Comparison of ENCODE assay signal across 8 cellular contexts in the genomic region with DNA sequence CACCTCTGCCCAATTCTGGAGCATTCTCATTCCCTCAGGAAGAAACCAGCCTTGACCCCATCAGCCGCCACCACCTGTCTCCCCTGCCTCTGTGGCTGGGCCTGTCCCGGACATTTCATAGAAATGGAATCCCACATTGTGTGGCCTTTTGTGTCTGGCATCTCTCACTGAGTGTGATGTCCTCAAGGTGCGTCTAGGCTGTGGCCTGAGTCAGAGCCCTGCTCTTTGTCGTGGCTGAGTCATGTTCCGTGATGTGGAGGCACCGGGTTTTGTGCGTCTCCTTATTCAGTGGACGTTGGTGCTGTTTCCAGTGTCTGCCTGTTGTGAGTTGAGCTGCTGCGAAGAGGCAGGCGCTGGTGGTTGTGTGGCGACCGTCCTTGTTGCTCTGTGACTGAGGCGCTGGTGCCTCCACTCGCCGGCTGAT. TPM values are rescaled to one million over a fixed set of nuclear protein-coding genes. Genes with fewer than 3 reads are reported as not detected.
A peak's percentile ranks its signal among the peaks of the same experiment; 100 is the strongest.
DNase-seq lines count a peak whose midpoint lies in the region; ATAC-seq and TF ChIP-seq lines count a peak whose summit lies in the region.
"Had no signal": no experiment of that assay in that cellular context is flagged by ENCODE, and none has a peak within 500 bp of the region (broad histone marks: within the 10 kb centered on the region; RNA-seq: fewer than 3 reads in every experiment).

No MANE protein-coding gene starts in this region.

- peak; percentile 3; the same call in 1 of the 3 replicates for ATAC-seq in SK-N-SH treated with all-trans-retinoic acid at 6 μM for 48 hours

- DNase-seq in ELR (ENCODE audit: low read depth) (peak; percentile 89), dermis blood vessel endothelial cell (peak; percentile 70), renal cortical epithelial cell (ENCODE audit: low read depth) (peak; percentile 61), H7 (no peak), SKM-1 treated with dmso at 0.1 percent for 144 hours (lab: John Stamatoyannopoulos, UW; ENCODE audit: unreplicated experiment) (no peak), ureter (ENCODE audit: low spot score) (no peak)
- DNase-seq: Right ventricle myocardium superior had no signal

- H3K36me3 ChIP-seq in H7 (replicated peaks; ENCODE audit: control insufficient read depth, insufficient read depth, low read length) = peaks cover 3% of the 10 kb centered on the region

- no peaks in the 10 kb centered on the region for H3K27me3 ChIP-seq in H7 (ENCODE audit: control insufficient read depth, insufficient read depth, low read length)

- no peak overlapping the region for H3K4me3 ChIP-seq in H7 (ENCODE audit: insufficient read depth, low read depth, low read length)

TF ChIP-seq in SK-N-SH treated with all-trans-retinoic acid at 6 μM for 48 hours, 23 proteins besides CTCF, POLR2A, EP300 and RAD21:
- TF ChIP-seq CSDC2 (CRISPR knock-in tag; IDR thresholded peaks at IDR 0.05) (no peak), ZNF70 (CRISPR knock-in tag; IDR thresholded peaks at IDR 0.05) (no peak), PPARA (CRISPR knock-in tag; IDR thresholded peaks at IDR 0.05; ENCODE audit: borderline replicate concordance) (no peak), SNAI2 (CRISPR knock-in tag; IDR thresholded peaks at IDR 0.05) (no peak), BACH2 (CRISPR knock-in tag; IDR thresholded peaks at IDR 0.05; ENCODE audit: borderline replicate concordance) (no peak), ZC3H10 (CRISPR knock-in tag; IDR thresholded peaks at IDR 0.05) (no peak), ZFP3 (CRISPR knock-in tag; IDR thresholded peaks at IDR 0.05) (no peak)
- TF ChIP-seq, protein P1, sequence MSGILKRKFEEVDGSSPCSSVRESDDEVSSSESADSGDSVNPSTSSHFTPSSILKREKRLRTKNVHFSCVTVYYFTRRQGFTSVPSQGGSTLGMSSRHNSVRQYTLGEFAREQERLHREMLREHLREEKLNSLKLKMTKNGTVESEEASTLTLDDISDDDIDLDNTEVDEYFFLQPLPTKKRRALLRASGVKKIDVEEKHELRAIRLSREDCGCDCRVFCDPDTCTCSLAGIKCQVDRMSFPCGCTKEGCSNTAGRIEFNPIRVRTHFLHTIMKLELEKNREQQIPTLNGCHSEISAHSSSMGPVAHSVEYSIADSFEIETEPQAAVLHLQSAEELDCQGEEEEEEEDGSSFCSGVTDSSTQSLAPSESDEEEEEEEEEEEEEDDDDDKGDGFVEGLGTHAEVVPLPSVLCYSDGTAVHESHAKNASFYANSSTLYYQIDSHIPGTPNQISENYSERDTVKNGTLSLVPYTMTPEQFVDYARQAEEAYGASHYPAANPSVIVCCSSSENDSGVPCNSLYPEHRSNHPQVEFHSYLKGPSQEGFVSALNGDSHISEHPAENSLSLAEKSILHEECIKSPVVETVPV (CRISPR knock-in tag; IDR thresholded peaks at IDR 0.05) = no peak

RNA-seq across cellular contexts. Expression of gene FZR1, which starts 3.5 kb away (rescaled TPM):
- total RNA-seq in dermis blood vessel endothelial cell = 36.1 and 66.7 TPM in 2 replicates
- total RNA-seq in renal cortical epithelial cell = 45.1 and 60.3 TPM in 2 replicates
- 71.6 and 76.6 TPM in 2 replicates for total RNA-seq in H7 (2014; rRNA removed; shearing (Covaris generic))
- 58.8 TPM for total RNA-seq in ureter

RNA-seq across cellular contexts. Expression of gene DOHH, which starts 9.1 kb away (rescaled TPM):
- total RNA-seq in dermis blood vessel endothelial cell = 13.1 and 16.8 TPM in 2 replicates
- 13.5 and 21.6 TPM in 2 replicates for total RNA-seq in renal cortical epithelial cell
- 24.1 and 32.1 TPM in 2 replicates for total RNA-seq in H7 (2014; rRNA removed; shearing (Covaris generic))
- total RNA-seq in ureter = 7.1 TPM

RNA-seq across cellular contexts. Expression of gene SMIM44, which starts 26.3 kb away (rescaled TPM):
- total RNA-seq in dermis blood vessel endothelial cell (not detected in 2 replicates), renal cortical epithelial cell (2.1 TPM in 1 of 2 replicates, not detected in the other), ureter (not detected)
- not detected in 2 replicates for total RNA-seq in H7 (2014; rRNA removed; shearing (Covaris generic))
- total RNA-seq: Right ventricle myocardium superior had no signal

RNA-seq across cellular contexts. Expression of gene SMIM24, which starts 29.3 kb away (rescaled TPM):
- not detected in 2 replicates for total RNA-seq in dermis blood vessel endothelial cell
- 0.35 and 0.50 TPM in 2 replicates for total RNA-seq in renal cortical epithelial cell
- total RNA-seq in H7 (2014; rRNA removed; shearing (Covaris generic)) = 6.0 and 10.9 TPM in 2 replicates
- not detected for total RNA-seq in ureter
- total RNA-seq: Right ventricle myocardium superior had no signal

RNA-seq across cellular contexts. Expression of gene TEKTIP1, which starts 29.4 kb away (rescaled TPM):
- total RNA-seq in dermis blood vessel endothelial cell (not detected in 2 replicates), renal cortical epithelial cell (not detected in 2 replicates), ureter (6.4 TPM)
- total RNA-seq in H7 (2014; rRNA removed; shearing (Covaris generic)) = 1.6 TPM in 1 of 2 replicates, not detected in the other

Comparison
In these comparisons a context has a peak if more than half of its experiments do, and no peak if none do; other contexts are left out.
1. DNase-seq: peak in ELR (single experiment), dermis blood vessel endothelial cell (single experiment) and renal cortical epithelial cell (single experiment); none in H7 (single experiment), SKM-1 treated with dmso at 0.1 percent for 144 hours (single experiment) and ureter (single experiment).